ENCODE assay signal across 18 cellular contexts in genomic region chr5:146772881-146773440, GRCh38.
DNase-seq lines count a peak whose midpoint lies in the region; ATAC-seq and TF ChIP-seq lines count a peak whose summit lies in the region.
"Had no signal": no experiment of that assay in that cellular context is flagged by ENCODE, and none has a peak within 500 bp of the region (broad histone marks: within the 10 kb centered on the region; RNA-seq: fewer than 3 reads in every experiment).

No MANE protein-coding gene starts in this region.

- H3K36me3 Mint-ChIP-seq in GM23338 (ENCODE audit: low read depth): peaks cover 2% of the 10 kb centered on the region; the same call in 1 of the 3 replicates

- no peak overlapping the region for H3K4me3 Mint-ChIP-seq in GM23338
- H3K4me3 Mint-ChIP-seq: B cell; CD4-positive, alpha-beta T cell; HFFc6 had no signal

- peaks cover 3% of the 10 kb centered on the region; the same call in 2 of the 3 replicates for H3K9me3 Mint-ChIP-seq in GM23338
- H3K9me3 Mint-ChIP-seq: CD4-positive, alpha-beta T cell had no signal

- DNase-seq in GM23338 (ENCODE audit: low spot score) (no peak), NCI-H82 (lab: John Stamatoyannopoulos, UW) (peak; percentile 29), amniotic epithelial cell (ENCODE audit: low read depth) (peak; percentile 54), retinal pigment epithelial cell (ENCODE audit: low read depth) (peak; percentile 77), DMS114 treated with DMSO at 0.1 percent for 48 hours (lab: John Stamatoyannopoulos, UW; ENCODE audit: unreplicated experiment) (no peak), NCI-H146 treated with DMSO at 0.1 percent for 48 hours (lab: John Stamatoyannopoulos, UW; ENCODE audit: unreplicated experiment) (no peak), NCI-H69 (lab: John Stamatoyannopoulos, UW) (no peak)
- DNase-seq: C1 segment of cervical spinal cord; Calu3; CD4-positive, alpha-beta T cell; DMS 273 treated with DMSO at 0.1 percent for 48 hours; DMS79; GM23248; HCEC 1CT; HFFc6 had no signal

- H3K4me2 ChIP-seq in GM23338: peak overlapping the region; percentile 21; the same call in 1 of the 2 replicates

- 0 out of 2 replicates have a peak overlapping the region, but pooled peaks have one; percentile 56 for H3K27ac Mint-ChIP-seq in GM23338
- H3K27ac Mint-ChIP-seq: B cell; CD4-positive, alpha-beta T cell; HFFc6 had no signal

- H3K27me3 Mint-ChIP-seq in GM23338 (ENCODE audit: insufficient read depth, low read depth, poor library complexity): no peaks in the 10 kb centered on the region
- H3K27me3 Mint-ChIP-seq: CD4-positive, alpha-beta T cell had no signal

- no peaks in the 10 kb centered on the region for H3K9me2 ChIP-seq in GM23338 (ENCODE audit: insufficient read depth)

- no peak overlapping the region for H3K27ac ChIP-seq in GM23338 (ENCODE audit: low read depth)
- H3K27ac ChIP-seq: GM23248 had no signal

- ATAC-seq in GM23338 (no peak), GM21576 (IDR thresholded peaks at IDR 0.05; ENCODE audit: unreplicated experiment) (no peak)
- ATAC-seq: K562 had no signal

- H3K36me3 ChIP-seq in GM23338 (ENCODE audit: insufficient read depth): no peaks in the 10 kb centered on the region; the same call in 1 of the 2 replicates

- H3K27me3 ChIP-seq in GM23338 (ENCODE audit: insufficient read depth): no peaks in the 10 kb centered on the region

- H3K79me2 ChIP-seq in GM23338 (replicated peaks; ENCODE audit: insufficient read depth): no peaks in the 10 kb centered on the region

- H3K4me1 ChIP-seq in GM23338 (ENCODE audit: insufficient read depth): peaks cover 21% of the 10 kb centered on the region

- no peak overlapping the region for H2AFZ ChIP-seq in GM23338
- H2AFZ ChIP-seq: GM23248 had no signal

- TF ChIP-seq CTCF in GM23338 (conservative IDR thresholded peaks at IDR 0.05; ENCODE audit: low read depth in 2 of 2): no peak
- no peak for TF ChIP-seq CTCF in retinal pigment epithelial cell (conservative IDR thresholded peaks at IDR 0.05; ENCODE audit: low read depth, low read length)

- no peak overlapping the region for H3K4me3 ChIP-seq in GM23338
- no peak overlapping the region for H3K4me3 ChIP-seq in retinal pigment epithelial cell (ENCODE audit: low read length)
- H3K4me3 ChIP-seq: GM23248, K562 had no signal

- no peaks in the 10 kb centered on the region for H3F3A ChIP-seq in GM23338 (replicated peaks; ENCODE audit: low read depth)

- peaks cover 26% of the 10 kb centered on the region for H3K4me1 Mint-ChIP-seq in GM23338
- H3K4me1 Mint-ChIP-seq: B cell had no signal

- H4K20me1 ChIP-seq in GM23338 (replicated peaks; ENCODE audit: insufficient read depth): no peaks in the 10 kb centered on the region

TF ChIP-seq in GM23338, 12 proteins besides CTCF, POLR2A, EP300 and RAD21 (continues in another document):
- TF ChIP-seq STAT1 (IDR thresholded peaks at IDR 0.05; ENCODE audit: unreplicated experiment): no peak
- TF ChIP-seq JUNB (IDR thresholded peaks at IDR 0.05; ENCODE audit: unreplicated experiment): no peak
- no peak for TF ChIP-seq ZNF114 (CRISPR knock-in tag; IDR thresholded peaks at IDR 0.05)
- no peak for TF ChIP-seq EZH2 (IDR thresholded peaks at IDR 0.05; ENCODE audit: low read depth, unreplicated experiment)
- no peak for TF ChIP-seq POLR2AphosphoS5 (IDR thresholded peaks at IDR 0.05; ENCODE audit: low read depth)
- no peak for TF ChIP-seq ZNF331 (CRISPR knock-in tag; IDR thresholded peaks at IDR 0.05; ENCODE audit: low read depth)
- TF ChIP-seq EZH2phosphoT487 (IDR thresholded peaks at IDR 0.05; ENCODE audit: unreplicated experiment): no peak
- TF ChIP-seq REST (IDR thresholded peaks at IDR 0.05; ENCODE audit: unreplicated experiment): no peak
- TF ChIP-seq, protein P1, sequence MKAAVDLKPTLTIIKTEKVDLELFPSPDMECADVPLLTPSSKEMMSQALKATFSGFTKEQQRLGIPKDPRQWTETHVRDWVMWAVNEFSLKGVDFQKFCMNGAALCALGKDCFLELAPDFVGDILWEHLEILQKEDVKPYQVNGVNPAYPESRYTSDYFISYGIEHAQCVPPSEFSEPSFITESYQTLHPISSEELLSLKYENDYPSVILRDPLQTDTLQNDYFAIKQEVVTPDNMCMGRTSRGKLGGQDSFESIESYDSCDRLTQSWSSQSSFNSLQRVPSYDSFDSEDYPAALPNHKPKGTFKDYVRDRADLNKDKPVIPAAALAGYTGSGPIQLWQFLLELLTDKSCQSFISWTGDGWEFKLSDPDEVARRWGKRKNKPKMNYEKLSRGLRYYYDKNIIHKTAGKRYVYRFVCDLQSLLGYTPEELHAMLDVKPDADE (IDR thresholded peaks at IDR 0.05): no peak

Comparison
In these comparisons a context has a peak if more than half of its experiments do, and no peak if none do; other contexts are left out.
1. DNase-seq: peak in NCI-H82 (single experiment), amniotic epithelial cell (single experiment) and retinal pigment epithelial cell (single experiment); none in GM23338 (single experiment), DMS114 treated with DMSO at 0.1 percent for 48 hours (single experiment), NCI-H146 treated with DMSO at 0.1 percent for 48 hours (single experiment) and NCI-H69 (single experiment).